Comparison of ENCODE assay signal across 11 cellular contexts in genomic region chr11:9568161-9568853, GRCh38. TPM values are rescaled to one million over a fixed set of nuclear protein-coding genes. Genes with fewer than 3 reads are reported as not detected.
DNase-seq lines count a peak whose midpoint lies in the region; ATAC-seq and TF ChIP-seq lines count a peak whose summit lies in the region.
"Had no signal": no experiment of that assay in that cellular context is flagged by ENCODE, and none has a peak within 500 bp of the region (broad histone marks: within the 10 kb centered on the region; RNA-seq: fewer than 3 reads in every experiment).

No MANE protein-coding gene starts in this region.

- H3K4me1 ChIP-seq in BLaER1 (peaks cover 29% of the 10 kb centered on the region), PC-9 (replicated peaks; ENCODE audit: insufficient read depth) (peaks cover 84% of the 10 kb centered on the region), esophagus (ENCODE audit: control insufficient read depth in 2 of 2, insufficient read depth in 2 of 2, low read length in 1 of 2) (no peaks in the 10 kb centered on the region)

- TF ChIP-seq CTCF in PC-9 (conservative IDR thresholded peaks at IDR 0.05) (no peak), osteocyte (IDR thresholded peaks at IDR 0.05) (no peak)

- H3K27ac ChIP-seq in BLaER1 (no peak overlapping the region), PC-9 (peak overlapping the region; percentile 98), esophagus (ENCODE audit: low read depth in 2 of 2, low read length in 1 of 2) (peak overlapping the region; percentile 80 to 95)

- no peaks in the 10 kb centered on the region for H3K9me3 Mint-ChIP-seq in osteocyte (ENCODE audit: unreplicated experiment)
- no peaks in the 10 kb centered on the region for H3K9me3 Mint-ChIP-seq in activated CD8-positive, alpha-beta T cell treated with anti-CD3 and anti-CD28 coated beads, Interleukin-2, amount 10 ng/mL, durations not matched to agents 7 days and 5 days (ENCODE audit: insufficient read depth)
- H3K9me3 Mint-ChIP-seq: CD8-positive, alpha-beta T cell had no signal

- no TSS peak for BruUV-seq in PC-9 (replicated peaks; lab: Mats Ljungman, UMichigan)

- H3F3A ChIP-seq in PC-9 (ENCODE audit: insufficient read depth, low read depth), result peaks cover 58% of the 10 kb centered on the region

- no peaks in the 10 kb centered on the region for H3K36me3 ChIP-seq in BLaER1
- H3K36me3 ChIP-seq in PC-9 (ENCODE audit: low read depth), result no peaks in the 10 kb centered on the region
- no peaks in the 10 kb centered on the region for H3K36me3 ChIP-seq in esophagus (ENCODE audit: control insufficient read depth in 2 of 2, insufficient read depth in 2 of 2, low read length in 1 of 2)

- peaks cover 74% of the 10 kb centered on the region for H3K4me1 Mint-ChIP-seq in osteocyte (ENCODE audit: unreplicated experiment)
- peaks cover 31% of the 10 kb centered on the region for H3K4me1 Mint-ChIP-seq in activated CD8-positive, alpha-beta T cell treated with anti-CD3 and anti-CD28 coated beads, Interleukin-2, amount 10 ng/mL, durations not matched to agents 7 days and 5 days (ENCODE audit: low read depth)

- WGBS in esophagus, 2 donors, result 42 to 47% methylated on average over 8 of the region's 8 CpGs

- H3K27ac Mint-ChIP-seq in osteocyte (ENCODE audit: unreplicated experiment), result peak overlapping the region; percentile 100
- H3K27ac Mint-ChIP-seq in activated CD8-positive, alpha-beta T cell treated with anti-CD3 and anti-CD28 coated beads, Interleukin-2, amount 10 ng/mL, durations not matched to agents 7 days and 5 days, result no peak overlapping the region
- H3K27ac Mint-ChIP-seq: CD8-positive, alpha-beta T cell had no signal

- H3K9me2 ChIP-seq in PC-9 (ENCODE audit: insufficient read depth), result no peaks in the 10 kb centered on the region

- peak overlapping the region; percentile 15 for H3K4me2 ChIP-seq in BLaER1
- peak overlapping the region; percentile 88 for H3K4me2 ChIP-seq in PC-9

- DNase-seq in PC-9 (no peak), osteocyte (ENCODE audit: extremely low spot score, unreplicated experiment) (no peak), NCI-H1105 (lab: John Stamatoyannopoulos, UW) (no peak), NCI-H187 treated with DMSO at 0.1 percent for 48 hours (lab: John Stamatoyannopoulos, UW) (no peak)
- no peak for DNase-seq in activated CD8-positive, alpha-beta T cell treated with anti-CD3 and anti-CD28 coated beads, Interleukin-2, amount 10 ng/mL, durations not matched to agents 7 days and 5 days
- DNase-seq: CD8-positive, alpha-beta T cell; NCI-H1694 treated with DMSO at 0.1 percent for 48 hours; stimulated activated naive CD4-positive, alpha-beta T cell treated with Interleukin-2 at 50 U/mL for 16 hours had no signal

- intact Hi-C loops in PC-9 (cut with micrococcal nuclease; ENCODE audit: unreplicated experiment), result loop anchor here (2.0 to 5.0 kb wide), 2 partner anchors 108 to 206 kb away; partner anchors contain the start of gene ZNF143

- H3K79me2 ChIP-seq in PC-9 (ENCODE audit: low read depth), result no peaks in the 10 kb centered on the region

- H3K9me3 ChIP-seq in BLaER1 (no peaks in the 10 kb centered on the region), PC-9 (ENCODE audit: insufficient read depth, low read depth) (no peaks in the 10 kb centered on the region), esophagus (ENCODE audit: control insufficient read depth in 2 of 2, insufficient read depth in 1 of 2, low read depth in 1 of 2, low read length in 1 of 2) (no peaks in the 10 kb centered on the region)

- no peak overlapping the region for H3K9ac ChIP-seq in BLaER1

- H3K4me3 ChIP-seq in BLaER1 (no peak overlapping the region), PC-9 (peak overlapping the region; percentile 48; the same call in 1 of the 2 replicates), esophagus (ENCODE audit: low read depth in 1 of 2, low read length in 2 of 2) (no peak overlapping the region)

- ATAC-seq in activated CD8-positive, alpha-beta T cell treated with anti-CD3 and anti-CD28 coated beads, Interleukin-2, amount 10 ng/mL, durations not matched to agents 7 days and 5 days, result no peak
- no peak for ATAC-seq in HG03045 (IDR thresholded peaks at IDR 0.05; ENCODE audit: unreplicated experiment)
- ATAC-seq: CD8-positive, alpha-beta T cell had no signal

- no peaks in the 10 kb centered on the region for H3K27me3 Mint-ChIP-seq in osteocyte (ENCODE audit: unreplicated experiment)
- peaks cover 14% of the 10 kb centered on the region for H3K27me3 Mint-ChIP-seq in activated CD8-positive, alpha-beta T cell treated with anti-CD3 and anti-CD28 coated beads, Interleukin-2, amount 10 ng/mL, durations not matched to agents 7 days and 5 days (ENCODE audit: low read depth)

- H3K27me3 ChIP-seq in BLaER1 (no peaks in the 10 kb centered on the region), PC-9 (ENCODE audit: insufficient read depth, low read depth) (no peaks in the 10 kb centered on the region), esophagus (ENCODE audit: control insufficient read depth in 1 of 2, insufficient read depth in 2 of 2, low read length in 2 of 2) (no peaks in the 10 kb centered on the region)

- no peaks in the 10 kb centered on the region for H4K20me1 ChIP-seq in BLaER1
- no peaks in the 10 kb centered on the region for H4K20me1 ChIP-seq in PC-9 (ENCODE audit: insufficient read depth)

- CTCF ChIA-PET in PC-9 (lab: Charles Lee), result no interaction called here
- CTCF ChIA-PET in activated CD8-positive, alpha-beta T cell treated with anti-CD3 and anti-CD28 coated beads, Interleukin-2, amount 10 ng/mL, durations not matched to agents 7 days and 5 days (lab: Charles Lee), result interaction anchor here (1.2 to 2.5 kb wide), 2 partner anchors 9 to 45 kb away, joined by 3 to 12 read pairs; no protein-coding TSS in a partner anchor

- H3K36me3 Mint-ChIP-seq in osteocyte (ENCODE audit: unreplicated experiment), result no peaks in the 10 kb centered on the region
- H3K36me3 Mint-ChIP-seq in activated CD8-positive, alpha-beta T cell treated with anti-CD3 and anti-CD28 coated beads, Interleukin-2, amount 10 ng/mL, durations not matched to agents 7 days and 5 days (ENCODE audit: low read depth), result no peaks in the 10 kb centered on the region
- H3K36me3 Mint-ChIP-seq: CD8-positive, alpha-beta T cell had no signal

- POLR2A ChIA-PET in PC-9 (lab: Charles Lee; ENCODE audit: unreplicated experiment), result interaction anchor here (0.6 to 1.3 kb wide), 4 partner anchors 45 to 319 kb away, joined by 3 to 14 read pairs (median 4); partner anchors contain the start of gene ZNF143
- POLR2A ChIA-PET in activated CD8-positive, alpha-beta T cell treated with anti-CD3 and anti-CD28 coated beads, Interleukin-2, amount 10 ng/mL, durations not matched to agents 7 days and 5 days (lab: Charles Lee), result interaction anchor here (1.2 kb wide), 1 partner anchor 13 kb away, joined by 4 read pairs; no protein-coding TSS in a partner anchor

- H2AFZ ChIP-seq in PC-9, result no peak overlapping the region

- peak overlapping the region; percentile 67 for H3K4me3 Mint-ChIP-seq in osteocyte (ENCODE audit: unreplicated experiment)
- H3K4me3 Mint-ChIP-seq in activated CD8-positive, alpha-beta T cell treated with anti-CD3 and anti-CD28 coated beads, Interleukin-2, amount 10 ng/mL, durations not matched to agents 7 days and 5 days, result no peak overlapping the region
- H3K4me3 Mint-ChIP-seq: CD8-positive, alpha-beta T cell had no signal

RNA-seq across cellular contexts. Expression of gene WEE1, which starts 5.2 kb away (rescaled TPM):
- 32.2 and 37.1 TPM in 2 replicates for total RNA-seq in PC-9 (2021)
- polyA plus RNA-seq in esophagus, result 10 to 100 TPM; 16.2 to 18.3 TPM
- 77.8 and 111 TPM in 2 replicates for total RNA-seq in osteocyte
- total RNA-seq in activated CD8-positive, alpha-beta T cell treated with anti-CD3 and anti-CD28 coated beads, Interleukin-2, amount 10 ng/mL, durations not matched to agents 7 days and 5 days, result 10 to 100 TPM; 73.3 to 75.1 TPM
